Comparison of ENCODE assay signal across 8 cellular contexts in genomic region chr4:99808260-99808857, GRCh38. TPM values are rescaled to one million over a fixed set of nuclear protein-coding genes. Genes with fewer than 3 reads are reported as not detected.
DNase-seq lines count a peak whose midpoint lies in the region; ATAC-seq, FAIRE-seq and TF ChIP-seq lines count a peak whose summit lies in the region.

No MANE protein-coding gene starts in this region.

- H3K9me3 ChIP-seq in K562 (replicated peaks; ENCODE audit: control insufficient read depth, insufficient read depth, low read depth, low read length), result no peaks in the 10 kb centered on the region

- peak; percentile 59 for DNase-seq in GM13976 (ENCODE audit: low spot score)
- DNase-seq in HCEC 1CT, result peak; percentile 15
- peak; percentile 25 for DNase-seq in M059J (ENCODE audit: low read depth)
- peak; percentile 65 for DNase-seq in UCSD-AML1 (lab: John Stamatoyannopoulos, UW; ENCODE audit: unreplicated experiment)
- peak; percentile 61 to 77 (median 68) for DNase-seq in K562 (ENCODE audit: extremely low read depth in 1 of 4, low spot score in 3 of 4)
- DNase-seq in kidney tubule cell (ENCODE audit: low spot score), result peak; percentile 73
- DNase-seq in stimulated activated CD8-positive, alpha-beta memory T cell treated with anti-CD3 and anti-CD28 coated beads, Interleukin-12 subunit alpha, Interleukin-12 subunit beta, amount 100 ng/mL, for 4 hours (ENCODE audit: low read depth), result peak; percentile 17
- DNase-seq in cerebellum (ENCODE audit: low spot score), result no peak

- TF ChIP-seq RAD21 in K562 (CRISPR knock-in tag; conservative IDR thresholded peaks at IDR 0.05 in 1 of 2, IDR thresholded peaks at IDR 0.05 in 1 of 2), result peak; percentile 90 to 93

- in situ Hi-C loops in GM13976 (cut with MboI; ENCODE audit: low sequenced_read_pairs, unreplicated experiment) (loop anchor here (10.0 to 25.0 kb wide), 2 partner anchors 244 to 696 kb away; partner anchors contain the start of gene TRMT10A), K562 (cut with MboI) (no loop called here)

- intact Hi-C loops in K562 (cut with micrococcal nuclease), result loop anchor here (1.0 to 5.0 kb wide), 5 partner anchors 84 to 401 kb away; no protein-coding TSS in a partner anchor

- H3K4me1 ChIP-seq in K562 (replicated peaks in 1 of 2; ENCODE audit: control insufficient read depth in 2 of 2, insufficient read depth in 2 of 2, low read length in 2 of 2), result no peaks in the 10 kb centered on the region; a peak in 1 of 5 replicates

- POLR2A ChIA-PET in K562 (lab: Yijun Ruan, JAX), result interaction anchor here (0.7 to 1.8 kb wide), 4 partner anchors 9 to 140 kb away, joined by 3 to 5 read pairs (median 4); no protein-coding TSS in a partner anchor

- H4K20me1 ChIP-seq in K562 (replicated peaks; ENCODE audit: control insufficient read depth, insufficient read depth, low read length), result no peaks in the 10 kb centered on the region

- no peak overlapping the region for H3K4me3 ChIP-seq in K562

- TF ChIP-seq EP300 in K562 (IDR thresholded peaks at IDR 0.05; ENCODE audit: low read length), result no peak

- H3K36me3 ChIP-seq in K562 (ENCODE audit: control insufficient read depth, insufficient read depth, low read length), result no peaks in the 10 kb centered on the region

- BruUV-seq in K562 (replicated peaks; lab: Mats Ljungman, UMichigan), result no TSS peak

- WGBS in K562 (ENCODE audit: insufficient coverage, low coverage, missing lambda C conversion rate), result 23% methylated on average over 13 of the region's 13 CpGs

- no peak for TF ChIP-seq POLR2A in K562 (conservative IDR thresholded peaks at IDR 0.05)

- no peaks in the 10 kb centered on the region for H3K79me2 ChIP-seq in K562 (ENCODE audit: control insufficient read depth, insufficient read depth, low read length)

- H3K9me1 ChIP-seq in K562 (ENCODE audit: control insufficient read depth, insufficient read depth, low read length), result no peaks in the 10 kb centered on the region

- H3K27ac ChIP-seq in K562 (ENCODE audit: extremely low read depth, low read depth, low read length), result no peak overlapping the region

- peaks cover 4 to 24% of the 10 kb centered on the region in 2 experiments; a peak in 3 of 5 replicates for H3K27me3 ChIP-seq in K562 (ENCODE audit: control insufficient read depth in 2 of 2, insufficient read depth in 2 of 2, low read length in 2 of 2)

- no peak overlapping the region for H3K9ac ChIP-seq in K562 (ENCODE audit: insufficient read depth in 1 of 2, low read depth in 2 of 2, low read length in 2 of 2)

- no peak overlapping the region for H3K4me2 ChIP-seq in K562 (ENCODE audit: insufficient read depth, low read length)

- peak; percentile 94 for ATAC-seq in K562

- CTCF ChIA-PET in K562 (lab: Yijun Ruan, JAX; ENCODE audit: low intra/inter-chr PET ratio), result interaction anchor here (1.5 to 2.8 kb wide), 2 partner anchors 77 to 247 kb away, joined by 6 to 24 read pairs; no protein-coding TSS in a partner anchor

- TF ChIP-seq CTCF in GM13976 (IDR thresholded peaks at IDR 0.05; ENCODE audit: borderline replicate concordance, control extremely low read depth, extremely low read depth, insufficient read depth, missing control alignments) (peak; percentile 68), K562 (IDR thresholded peaks at IDR 0.05 in 2 of 3, conservative IDR thresholded peaks at IDR 0.05 in 1 of 3; ENCODE audit: insufficient read depth in 2 of 3, low read depth in 1 of 3, low read length in 3 of 3) (peak; percentile 85 to 89 (median 87))

- H2AFZ ChIP-seq in K562 (ENCODE audit: low read depth, low read length), result no peak overlapping the region

- peak; percentile 82 for FAIRE-seq in K562 (lab: Jason Lieb, UNC)

TF ChIP-seq in K562, 482 proteins besides CTCF, POLR2A, EP300 and RAD21 (continues in another document):
- TF ChIP-seq HNRNPUL1 (IDR thresholded peaks at IDR 0.05; ENCODE audit: low read length) (no peak), ZSCAN32 (CRISPR knock-in tag; IDR thresholded peaks at IDR 0.05) (no peak), CREM (IDR thresholded peaks at IDR 0.05; ENCODE audit: low read depth) (peak; percentile 16; the same call in 1 of the 2 replicates), ZNF398 (CRISPR knock-in tag; IDR thresholded peaks at IDR 0.05) (no peak), CTCFL (IDR thresholded peaks at IDR 0.05; ENCODE audit: borderline replicate concordance, insufficient read depth, low read depth, low read length, poor library complexity, severe bottlenecking) (no peak), KAT2B (IDR thresholded peaks at IDR 0.05; ENCODE audit: low read depth, low read length) (no peak), ZNF449 (CRISPR knock-in tag; IDR thresholded peaks at IDR 0.05) (no peak), ZNF232 (CRISPR knock-in tag; IDR thresholded peaks at IDR 0.05) (no peak), MITF (IDR thresholded peaks at IDR 0.05) (no peak), ILF3 (IDR thresholded peaks at IDR 0.05; ENCODE audit: borderline replicate concordance) (no peak)

RNA-seq across cellular contexts. Expression of gene DAPP1, which starts 8.3 kb away (rescaled TPM):
- 0.49 and 0.76 TPM in 2 replicates for total RNA-seq in M059J (2014; rRNA removed; shearing (Covaris generic))
- total RNA-seq in K562 (2011; cell fraction: chromatin; rRNA removed; ENCODE audit: low replicate concordance), result 0.95 and 1.5 TPM in 2 replicates
- total RNA-seq in K562 (2011; cell fraction: nucleolus; rRNA removed), result 0.83 and 0.92 TPM in 2 replicates
- total RNA-seq in K562 (2011; cell fraction: nucleoplasm; rRNA removed), result 0.59 and 1.6 TPM in 2 replicates
- total RNA-seq in K562 (2014; rRNA removed) (1.1 and 2.2 TPM in 2 replicates), K562 (2014; rRNA removed; fragmentation: Illumina TruSeq; extraction: Trizol) (4.0 and 5.2 TPM in 2 replicates), K562 (2015; rRNA removed; fragmentation: Illumina TruSeq; extraction: Trizol) (3.7 and 4.2 TPM in 2 replicates), K562 (2021) (2.0 and 2.2 TPM in 2 replicates), cerebellum (0.73 TPM)
- polyA plus RNA-seq in K562 (2011; rRNA removed) (1.4 and 1.9 TPM in 2 replicates), K562 (2014; fragmentation: Illumina TruSeq; extraction: Trizol) (3.1 and 3.6 TPM in 2 replicates), K562 (2014; fragmentation: Nextera tagmentation; extraction: Ambion mirVana) (1 to 10 TPM; 6.4 to 7.2 TPM), K562 (2014; rRNA removed) (2.9 and 3.4 TPM in 2 replicates)
- 0.47 and 0.51 TPM in 2 replicates for polyA plus RNA-seq in K562 (2011; cell fraction: cytosol; rRNA removed)
- polyA plus RNA-seq in K562 (2011; cell fraction: nucleus; rRNA removed), result 0.56 and 0.78 TPM in 2 replicates
- 3.2 and 5.8 TPM in 2 replicates for polyA plus RNA-seq in K562 (2012)
- polyA minus RNA-seq in K562 (2011; rRNA and poly(A)+ RNA removed), result 1.4 and 2.4 TPM in 2 replicates
- 0.57 and 0.91 TPM in 2 replicates for polyA minus RNA-seq in K562 (2011; cell fraction: cytosol; rRNA and poly(A)+ RNA removed)
- 0.56 and 0.94 TPM in 2 replicates for polyA minus RNA-seq in K562 (2011; cell fraction: nucleus; rRNA and poly(A)+ RNA removed)
